Comparison of ENCODE assay signal across 23 cellular contexts in the genomic region with DNA sequence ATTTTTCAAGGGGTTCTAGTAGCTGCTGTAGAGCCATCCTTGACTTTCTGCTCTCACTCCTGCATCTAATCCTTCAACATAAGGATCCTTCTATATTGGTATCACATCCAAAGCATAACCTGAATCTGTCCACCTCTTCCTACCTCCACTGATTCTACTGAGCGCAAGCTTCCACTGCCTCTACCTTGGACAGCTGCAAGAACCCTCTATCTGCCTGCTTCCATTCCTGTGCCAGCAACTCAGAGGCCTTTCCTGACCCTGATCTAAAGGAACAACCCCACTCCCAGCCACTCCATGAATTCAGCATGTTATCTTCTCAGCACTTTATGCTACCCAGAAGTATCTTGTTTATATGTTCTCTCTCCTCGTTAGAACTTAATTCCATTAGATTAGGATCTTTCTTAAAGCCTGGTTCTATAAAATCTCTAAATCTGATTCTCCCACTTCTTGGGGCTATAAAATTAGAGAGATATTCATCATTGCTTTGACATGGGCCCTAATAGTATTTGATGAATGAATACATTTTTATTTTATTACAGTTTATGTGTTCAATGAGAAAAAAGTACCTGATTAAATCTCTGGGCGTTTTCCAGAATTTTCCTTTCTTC. TPM values are rescaled to one million over a fixed set of nuclear protein-coding genes. Genes with fewer than 3 reads are reported as not detected.
A peak's percentile ranks its signal among the peaks of the same experiment; 100 is the strongest.
DNase-seq lines count a peak whose midpoint lies in the region; ATAC-seq, FAIRE-seq and TF ChIP-seq lines count a peak whose summit lies in the region.
"Had no signal": no experiment of that assay in that cellular context is flagged by ENCODE, and none has a peak within 500 bp of the region (broad histone marks: within the 10 kb centered on the region; RNA-seq: fewer than 3 reads in every experiment).

No MANE protein-coding gene starts in this region.

- peaks cover 15% of the 10 kb centered on the region for H3K79me2 ChIP-seq in astrocyte (ENCODE audit: insufficient read depth, low read length)
- peaks cover 9% of the 10 kb centered on the region for H3K79me2 ChIP-seq in MM.1S (ENCODE audit: low read length)

- no peak overlapping the region for H3K4me3 ChIP-seq in astrocyte (ENCODE audit: insufficient read depth, low read depth, low read length)
- H3K4me3 ChIP-seq in MM.1S (ENCODE audit: low read length) = no peak overlapping the region
- no peak overlapping the region for H3K4me3 ChIP-seq in adrenal gland
- H3K4me3 ChIP-seq: cardiac muscle cell, heart right ventricle, SJCRH30 had no signal

- H3K36me3 ChIP-seq in astrocyte (ENCODE audit: insufficient read depth, low read length) (peaks cover 42% of the 10 kb centered on the region), MM.1S (replicated peaks; ENCODE audit: insufficient read depth, low read length) (0 out of 2 replicates have a peak, but pooled peaks cover 7% of the 10 kb centered on the region), adrenal gland (replicated peaks in 1 of 2) (peaks cover 0 to 75% of the 10 kb centered on the region in 2 donors)

- H3K4me3 Mint-ChIP-seq in natural killer cell treated with Interleukin-12 subunit alpha and Interleukin-12 subunit beta and Interleukin-15 and Interleukin-18, amount 100 ng/mL, for 72 hours = peak overlapping the region; percentile 14
- no peak overlapping the region for H3K4me3 Mint-ChIP-seq in natural killer cell
- H3K4me3 Mint-ChIP-seq in astrocyte (ENCODE audit: unreplicated experiment) = peak overlapping the region; percentile 40
- no peak overlapping the region for H3K4me3 Mint-ChIP-seq in stimulated activated memory B cell treated with anti-CD40 and anti-IgM and Interleukin-4, amounts not matched to agents 10 μg/mL and 1 μg/mL and 100 μg/mL, for 72 hours

- no peaks in the 10 kb centered on the region for H3K27me3 Mint-ChIP-seq in natural killer cell treated with Interleukin-12 subunit alpha and Interleukin-12 subunit beta and Interleukin-15 and Interleukin-18, amount 100 ng/mL, for 72 hours
- H3K27me3 Mint-ChIP-seq in natural killer cell (ENCODE audit: low read depth in 2 of 2) (no peaks in the 10 kb centered on the region), astrocyte (ENCODE audit: low read depth, unreplicated experiment) (no peaks in the 10 kb centered on the region)
- no peaks in the 10 kb centered on the region for H3K27me3 Mint-ChIP-seq in stimulated activated memory B cell treated with anti-CD40 and anti-IgM and Interleukin-4, amounts not matched to agents 10 μg/mL and 1 μg/mL and 100 μg/mL, for 72 hours

- FAIRE-seq in astrocyte (lab: Jason Lieb, UNC) = no peak
- FAIRE-seq: urothelium cell line had no signal

- H3K9me2 ChIP-seq in MM.1S (replicated peaks; ENCODE audit: insufficient read depth, low read length) = no peaks in the 10 kb centered on the region

- no peaks in the 10 kb centered on the region for H3K9me3 ChIP-seq in astrocyte (ENCODE audit: insufficient read depth, low read depth, low read length)
- H3K9me3 ChIP-seq in MM.1S (replicated peaks; ENCODE audit: insufficient read depth, low read length) = no peaks in the 10 kb centered on the region
- H3K9me3 ChIP-seq in adrenal gland (replicated peaks in 1 of 3) = no peaks in the 10 kb centered on the region
- H3K9me3 ChIP-seq: Caco-2, SJCRH30 had no signal

- peaks cover 13% of the 10 kb centered on the region for H4K20me1 ChIP-seq in astrocyte (ENCODE audit: insufficient read depth, low read length)
- no peaks in the 10 kb centered on the region for H4K20me1 ChIP-seq in MM.1S (ENCODE audit: insufficient read depth, low read length)

- no peak for DNase-seq in natural killer cell treated with Interleukin-12 subunit alpha and Interleukin-12 subunit beta and Interleukin-15 and Interleukin-18, amount 100 ng/mL, for 72 hours (ENCODE audit: low spot score)
- DNase-seq in natural killer cell (no peak), astrocyte (ENCODE audit: low read depth) (no peak), GDM1 (lab: John Stamatoyannopoulos, UW) (no peak), MM.1S (no peak), adrenal gland (no peak)
- DNase-seq: amygdala; Caco-2; dermis blood vessel endothelial cell; DND-41; H7; heart right ventricle; NCI-H187 treated with DMSO at 0.1 percent for 48 hours; nucleus accumbens; SJCRH30; stimulated activated CD4-positive, alpha-beta T cell treated with anti-CD3 and anti-CD28 coated beads, Interleukin-12 subunit alpha, Interleukin-12 subunit beta, amount 100 ng/mL, for 4 hours had no signal

- intact Hi-C loops in natural killer cell (cut with micrococcal nuclease) (no loop called here), adrenal gland (cut with DNase I) (no loop called here)

- no peak for TF ChIP-seq CTCF in natural killer cell (IDR thresholded peaks at IDR 0.05)
- TF ChIP-seq CTCF in astrocyte (IDR thresholded peaks at IDR 0.05; ENCODE audit: insufficient read depth, low read depth, low read length) = no peak
- no peak for TF ChIP-seq CTCF in MM.1S (IDR thresholded peaks at IDR 0.05; ENCODE audit: low read length)
- TF ChIP-seq CTCF in adrenal gland (IDR thresholded peaks at IDR 0.05) = no peak

- H3K27ac ChIP-seq in astrocyte (ENCODE audit: low read depth, low read length) (no peak overlapping the region), MM.1S (ENCODE audit: low read length) (no peak overlapping the region), adrenal gland (no peak overlapping the region)
- H3K27ac ChIP-seq: cardiac muscle cell, heart right ventricle, KMS-11, SJCRH30 had no signal

- peaks cover 29 to 55% of the 10 kb centered on the region in 2 donors for H3K4me1 Mint-ChIP-seq in natural killer cell treated with Interleukin-12 subunit alpha and Interleukin-12 subunit beta and Interleukin-15 and Interleukin-18, amount 100 ng/mL, for 72 hours (ENCODE audit: low read depth in 2 of 2)
- H3K4me1 Mint-ChIP-seq in natural killer cell = peaks cover 20 to 22% of the 10 kb centered on the region in 2 donors
- H3K4me1 Mint-ChIP-seq in astrocyte (ENCODE audit: low read depth, unreplicated experiment) = peaks cover 29% of the 10 kb centered on the region
- H3K4me1 Mint-ChIP-seq in stimulated activated memory B cell treated with anti-CD40 and anti-IgM and Interleukin-4, amounts not matched to agents 10 μg/mL and 1 μg/mL and 100 μg/mL, for 72 hours = peaks cover 25% of the 10 kb centered on the region

- no peak overlapping the region for H3K4me2 ChIP-seq in astrocyte (ENCODE audit: low read length)
- H3K4me2 ChIP-seq in MM.1S (ENCODE audit: low read depth, low read length) = no peak overlapping the region
- H3K4me2 ChIP-seq: KMS-11 had no signal

- peak overlapping the region; percentile 4 to 49 for H3K27ac Mint-ChIP-seq in natural killer cell treated with Interleukin-12 subunit alpha and Interleukin-12 subunit beta and Interleukin-15 and Interleukin-18, amount 100 ng/mL, for 72 hours
- H3K27ac Mint-ChIP-seq in natural killer cell (no peak overlapping the region), astrocyte (ENCODE audit: unreplicated experiment) (no peak overlapping the region)
- H3K27ac Mint-ChIP-seq in stimulated activated memory B cell treated with anti-CD40 and anti-IgM and Interleukin-4, amounts not matched to agents 10 μg/mL and 1 μg/mL and 100 μg/mL, for 72 hours = peak overlapping the region; percentile 10

- no peak for TF ChIP-seq POLR2A in adrenal gland (IDR thresholded peaks at IDR 0.05)

- H3F3A ChIP-seq in MM.1S (ENCODE audit: insufficient read depth, low read length) = no peaks in the 10 kb centered on the region

- H3K36me3 Mint-ChIP-seq in natural killer cell treated with Interleukin-12 subunit alpha and Interleukin-12 subunit beta and Interleukin-15 and Interleukin-18, amount 100 ng/mL, for 72 hours = peaks cover 63% of the 10 kb centered on the region
- H3K36me3 Mint-ChIP-seq in natural killer cell (peaks cover 51% of the 10 kb centered on the region), astrocyte (ENCODE audit: low read depth, unreplicated experiment) (peaks cover 53% of the 10 kb centered on the region)
- H3K36me3 Mint-ChIP-seq in stimulated activated memory B cell treated with anti-CD40 and anti-IgM and Interleukin-4, amounts not matched to agents 10 μg/mL and 1 μg/mL and 100 μg/mL, for 72 hours = peaks cover 64% of the 10 kb centered on the region

- WGBS in adrenal gland, 4 donors = 77 to 94% (median 92%) methylated on average over 3 of the region's 3 CpGs

- peaks cover 3% of the 10 kb centered on the region for H3K4me1 ChIP-seq in astrocyte (ENCODE audit: insufficient read depth, low read length)
- peaks cover 8% of the 10 kb centered on the region for H3K4me1 ChIP-seq in MM.1S (ENCODE audit: low read length)
- peaks cover 4 to 13% of the 10 kb centered on the region in 2 donors for H3K4me1 ChIP-seq in adrenal gland (replicated peaks in 1 of 2)
- H3K4me1 ChIP-seq: Caco-2, SJCRH30 had no signal

- H2AFZ ChIP-seq in astrocyte (ENCODE audit: low read depth, low read length) (no peak overlapping the region), MM.1S (ENCODE audit: low read length) (no peak overlapping the region)

- H3K9ac ChIP-seq in astrocyte (ENCODE audit: low read length) (no peak overlapping the region), MM.1S (ENCODE audit: low read length) (no peak overlapping the region)
- H3K9ac ChIP-seq: KMS-11 had no signal

- no peaks in the 10 kb centered on the region for H3K9me3 Mint-ChIP-seq in natural killer cell treated with Interleukin-12 subunit alpha and Interleukin-12 subunit beta and Interleukin-15 and Interleukin-18, amount 100 ng/mL, for 72 hours
- H3K9me3 Mint-ChIP-seq in natural killer cell (no peaks in the 10 kb centered on the region), astrocyte (ENCODE audit: unreplicated experiment) (peaks cover 3% of the 10 kb centered on the region)
- peaks cover 3% of the 10 kb centered on the region for H3K9me3 Mint-ChIP-seq in stimulated activated memory B cell treated with anti-CD40 and anti-IgM and Interleukin-4, amounts not matched to agents 10 μg/mL and 1 μg/mL and 100 μg/mL, for 72 hours

- ATAC-seq in natural killer cell treated with Interleukin-12 subunit alpha and Interleukin-12 subunit beta and Interleukin-15 and Interleukin-18, amount 100 ng/mL, for 72 hours = no peak
- no peak for ATAC-seq in natural killer cell
- peak; percentile 38; the same call in 1 of the 3 replicates for ATAC-seq in SK-N-SH treated with all-trans-retinoic acid at 6 μM for 48 hours
- no peak for ATAC-seq in stimulated activated memory B cell treated with anti-CD40 and anti-IgM and Interleukin-4, amounts not matched to agents 10 μg/mL and 1 μg/mL and 100 μg/mL, for 72 hours
- ATAC-seq: activated CD4-positive, CD25-positive, alpha-beta regulatory T cell treated with anti-CD3 and anti-CD28 coated beads, Interleukin-2, amount 50 U/mL, for 24 hours; heart right ventricle; Panc1 had no signal

- no peaks in the 10 kb centered on the region for H3K27me3 ChIP-seq in astrocyte (ENCODE audit: insufficient read depth, low read length)
- no peaks in the 10 kb centered on the region for H3K27me3 ChIP-seq in MM.1S (replicated peaks; ENCODE audit: insufficient read depth, low read length)
- H3K27me3 ChIP-seq in adrenal gland = no peaks in the 10 kb centered on the region
- H3K27me3 ChIP-seq: cardiac muscle cell, heart right ventricle, SJCRH30 had no signal

RNA-seq across cellular contexts. Expression of gene STAT1, which starts 6.9 kb away (rescaled TPM):
- 100 to 1,000 TPM; 145 to 252 TPM for total RNA-seq in natural killer cell treated with Interleukin-12 subunit alpha and Interleukin-12 subunit beta and Interleukin-15 and Interleukin-18, amount 100 ng/mL, for 72 hours
- total RNA-seq in natural killer cell (10 to 100 TPM; 49.1 to 91.6 (median 86.2) TPM), astrocyte (377 and 447 TPM in 2 replicates), adrenal gland (100 to 1,000 TPM in 2 of 8 donors, 10 to 100 TPM in 6; 55.3 to 165 (median 82.0) TPM)
- polyA plus RNA-seq in adrenal gland = 10 to 100 TPM; 11.9 to 99.5 (median 17.1) TPM

Comparison
In these comparisons a context has a peak if more than half of its experiments do, and no peak if none do; other contexts are left out.
1. H3K27ac Mint-ChIP-seq: peak in natural killer cell treated with Interleukin-12 subunit alpha and Interleukin-12 subunit beta and Interleukin-15 and Interleukin-18, amount 100 ng/mL, for 72 hours (2 of 2) and stimulated activated memory B cell treated with anti-CD40 and anti-IgM and Interleukin-4, amounts not matched to agents 10 μg/mL and 1 μg/mL and 100 μg/mL, for 72 hours (single experiment); none in natural killer cell (0 of 2) and astrocyte (single experiment).
2. H3K4me3 Mint-ChIP-seq: peak in natural killer cell treated with Interleukin-12 subunit alpha and Interleukin-12 subunit beta and Interleukin-15 and Interleukin-18, amount 100 ng/mL, for 72 hours (single experiment) and astrocyte (single experiment); none in natural killer cell (single experiment) and stimulated activated memory B cell treated with anti-CD40 and anti-IgM and Interleukin-4, amounts not matched to agents 10 μg/mL and 1 μg/mL and 100 μg/mL, for 72 hours (single experiment).